In the genomic region with DNA sequence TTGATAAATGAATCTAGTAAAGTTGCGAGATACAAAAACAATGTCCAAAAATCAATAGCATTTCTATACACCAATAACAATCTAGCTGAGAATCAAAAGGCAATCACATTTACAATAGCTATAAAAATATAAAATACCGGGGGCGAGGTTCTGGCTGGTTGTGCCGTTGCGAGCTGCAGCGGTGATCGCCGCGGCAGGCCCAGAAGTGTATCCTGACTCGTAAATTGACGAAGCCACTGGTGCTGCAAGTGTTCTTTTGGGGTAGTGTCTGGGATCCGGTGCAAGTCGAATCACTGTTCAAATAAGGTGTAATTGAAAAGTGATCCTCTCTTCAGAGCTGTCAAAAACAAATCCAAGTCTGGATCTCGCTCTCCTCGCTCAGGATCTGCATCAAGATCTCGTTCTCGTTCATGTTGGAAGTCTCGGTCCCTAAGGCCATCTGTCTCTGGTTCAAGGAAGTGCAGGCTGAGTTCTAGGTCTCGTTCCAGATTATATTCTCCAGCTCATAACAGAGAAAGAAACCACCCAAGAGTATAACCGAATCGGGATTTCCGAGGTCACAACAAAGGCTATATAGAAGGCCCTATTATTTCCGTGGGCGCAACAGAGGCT, we compare ENCODE assay signal across 24 cellular contexts.
"Had no signal": no experiment of that assay in that cellular context is flagged by ENCODE, and none has a peak within 500 bp of the region (broad histone marks: within the 10 kb centered on the region; RNA-seq: fewer than 3 reads in every experiment).

No MANE protein-coding gene starts in this region.

- H3K36me3 ChIP-seq: neural progenitor cell, ovary, right lobe of liver, sigmoid colon, stomach, thoracic aorta, thyroid gland, tibial nerve, upper lobe of right lung, uterus had no signal

- H3K4me3 ChIP-seq: neural progenitor cell, ovary, psoas muscle, right lobe of liver, sigmoid colon, stomach, thoracic aorta, thyroid gland, tibial nerve, upper lobe of right lung, uterus had no signal

- H3K4me1 ChIP-seq: neural progenitor cell, psoas muscle, right lobe of liver, sigmoid colon, stomach, thyroid gland, tibial nerve, upper lobe of right lung, uterus had no signal

- H3K9me3 ChIP-seq: ovary, psoas muscle, right lobe of liver, stomach, thyroid gland, upper lobe of right lung, uterus had no signal

- H3K79me2 ChIP-seq: parathyroid adenoma had no signal

- H2AFZ ChIP-seq: neural progenitor cell, parathyroid adenoma had no signal

- FAIRE-seq: small intestine had no signal

- H3K9ac ChIP-seq: neural progenitor cell, parathyroid adenoma had no signal

- ATAC-seq: natural killer cell; psoas muscle; right cardiac atrium; right lobe of liver; stimulated activated effector memory CD8-positive, alpha-beta T cell treated with anti-CD3 and anti-CD28 coated beads, Interleukin-12 subunit alpha, Interleukin-12 subunit beta, amount 100 ng/mL, for 72 hours; stimulated activated naive B cell treated with anti-CD40 and anti-IgM and Interleukin-4, amounts not matched to agents 10 μg/mL and 1 μg/mL and 100 μg/mL, for 72 hours; upper lobe of right lung had no signal

- DNase-seq: natural killer cell; occipital lobe; ovary; posterior cingulate gyrus; psoas muscle; right cardiac atrium; right lobe of liver; sigmoid colon; small intestine; stimulated activated CD4-positive, alpha-beta T cell treated with anti-CD3 and anti-CD28 coated beads, Interleukin-15, amount 100 ng/mL, for 24 hours; stimulated activated CD4-positive, alpha-beta T cell treated with anti-CD3 and anti-CD28 coated beads, Interleukin-2, amount 100 ng/mL, for 24 hours; stimulated activated CD4-positive, alpha-beta T cell treated with anti-CD3 and anti-CD28 coated beads, Interleukin-2, amount 100 ng/mL, for 48 hours; stimulated activated CD4-positive, alpha-beta T cell treated with anti-CD3 and anti-CD28 coated beads, Interleukin-4, amount 100 ng/mL, for 24 hours; stimulated activated naive B cell treated with anti-CD40 and anti-IgM and Interleukin-4, amounts not matched to agents 10 μg/mL and 1 μg/mL and 100 μg/mL, for 72 hours; stimulated activated naive CD4-positive, alpha-beta T cell treated with Interleukin-2 at 50 U/mL for 16 hours; stomach; thyroid gland; upper lobe of right lung; uterus had no signal

- H3K4me2 ChIP-seq: neural progenitor cell had no signal

- H3K27ac ChIP-seq: neural progenitor cell, ovary, parathyroid adenoma, psoas muscle, right lobe of liver, sigmoid colon, stomach, thoracic aorta, thyroid gland, tibial nerve, upper lobe of right lung, uterus had no signal

- H3K27me3 ChIP-seq: neural progenitor cell, ovary, right lobe of liver, sigmoid colon, stomach, thyroid gland, tibial nerve, upper lobe of right lung, uterus had no signal
